9 cellular contexts compared by ENCODE assay signal in the genomic region with DNA sequence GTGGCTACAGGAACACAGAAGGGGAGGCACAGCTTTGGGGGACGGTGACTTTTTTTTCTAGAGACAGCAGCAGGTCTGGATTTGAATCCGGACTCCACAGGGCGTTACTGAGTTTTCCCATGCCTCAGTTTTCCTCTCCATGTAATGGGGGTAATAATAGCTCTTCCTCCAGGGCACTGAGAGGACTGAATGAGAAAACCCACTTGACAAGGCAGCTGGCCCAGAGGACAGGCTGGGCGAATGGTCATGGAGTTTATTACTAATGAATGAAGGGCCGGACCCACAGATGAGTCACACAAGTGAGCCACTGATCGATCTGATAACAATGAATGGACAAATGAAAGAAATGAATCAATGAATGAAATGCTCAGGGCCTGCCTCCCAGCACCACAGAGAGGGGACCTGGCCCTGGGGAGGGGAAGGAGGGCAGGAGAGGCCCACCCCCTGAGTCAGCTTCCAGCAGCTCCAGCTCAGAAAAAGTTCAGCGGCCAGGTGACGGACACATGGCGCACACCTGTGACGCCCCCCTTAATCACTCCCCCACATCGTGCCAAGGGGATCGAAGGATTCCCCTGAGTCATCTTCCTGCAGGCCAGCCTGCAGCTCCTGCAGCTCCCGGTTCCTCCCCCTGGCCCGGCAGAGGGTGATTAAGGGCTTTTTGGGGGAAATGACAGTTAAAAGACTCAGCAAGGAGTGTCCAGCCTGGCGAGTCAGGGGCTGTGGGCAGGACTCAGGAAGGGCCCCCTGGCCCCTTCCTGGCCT. TPM values are rescaled to one million over a fixed set of nuclear protein-coding genes. Genes with fewer than 3 reads are reported as not detected.
DNase-seq lines count a peak whose midpoint lies in the region; ATAC-seq and TF ChIP-seq lines count a peak whose summit lies in the region.
"Had no signal": no experiment of that assay in that cellular context is flagged by ENCODE, and none has a peak within 500 bp of the region (broad histone marks: within the 10 kb centered on the region; RNA-seq: fewer than 3 reads in every experiment).

No MANE protein-coding gene starts in this region.

- H3K36me3 ChIP-seq in GM23248 (ENCODE audit: low read depth) (no peaks in the 10 kb centered on the region), trophoblast cell (ENCODE audit: control insufficient read depth in 1 of 2, insufficient read depth in 2 of 2, low read length in 2 of 2) (no peaks in the 10 kb centered on the region)

- H3K4me1 ChIP-seq in GM23248 (ENCODE audit: insufficient read depth), result peaks cover 20% of the 10 kb centered on the region
- H3K4me1 ChIP-seq in trophoblast cell (ENCODE audit: control insufficient read depth in 1 of 2, insufficient read depth in 2 of 2, low read length in 2 of 2), result peaks cover 8 to 9% of the 10 kb centered on the region in 2 experiments

- H3K14ac ChIP-seq in trophoblast cell (ENCODE audit: low read length), result no peak overlapping the region

- H3K4me2 ChIP-seq in GM23248 (ENCODE audit: unreplicated experiment) (peak overlapping the region; percentile 38), trophoblast cell (ENCODE audit: low read length) (no peak overlapping the region)

- H3K27ac ChIP-seq in GM23248 (peak overlapping the region; percentile 69), trophoblast cell (ENCODE audit: low read depth, low read length) (no peak overlapping the region), coronary artery (no peak overlapping the region)

- H4K8ac ChIP-seq in trophoblast cell (ENCODE audit: low read depth, low read length), result no peak overlapping the region

- peaks cover 15% of the 10 kb centered on the region for H3F3A ChIP-seq in GM23248 (ENCODE audit: insufficient read depth)

- H2AFZ ChIP-seq in GM23248 (no peak overlapping the region), trophoblast cell (ENCODE audit: insufficient read depth, low read length, poor library complexity) (no peak overlapping the region)

- no peak overlapping the region for H4K91ac ChIP-seq in trophoblast cell (ENCODE audit: low read depth, low read length)

- intact Hi-C loops in left colon (cut with DNase I, micrococcal nuclease), result no loop called here

- no peak overlapping the region for H2BK5ac ChIP-seq in trophoblast cell (ENCODE audit: low read depth, low read length, poor library complexity)

- H3K9me3 ChIP-seq in GM23248 (ENCODE audit: low read depth), result no peaks in the 10 kb centered on the region
- H3K9me3 ChIP-seq in trophoblast cell (ENCODE audit: insufficient read depth, low read depth, low read length), result no peaks in the 10 kb centered on the region

- H3K79me1 ChIP-seq in trophoblast cell (ENCODE audit: low read length), result peaks cover 2% of the 10 kb centered on the region

- no peak overlapping the region for H4K12ac ChIP-seq in trophoblast cell (ENCODE audit: low read depth, low read length)

- in situ Hi-C loops in GM23248 (cut with MboI), result no loop called here

- H3K4me3 ChIP-seq in GM23248 (peak overlapping the region; percentile 36; the same call in 1 of the 2 replicates), trophoblast cell (ENCODE audit: low read depth, low read length) (no peak overlapping the region), coronary artery (no peak overlapping the region)

- no peaks in the 10 kb centered on the region for H3K79me2 ChIP-seq in GM23248 (ENCODE audit: insufficient read depth)
- H3K79me2 ChIP-seq in trophoblast cell (ENCODE audit: control insufficient read depth, insufficient read depth, low read length, poor library complexity), result no peaks in the 10 kb centered on the region

- ATAC-seq in left colon, result no peak
- no peak for ATAC-seq in HG03439 (IDR thresholded peaks at IDR 0.05; ENCODE audit: unreplicated experiment)

- peak overlapping the region; percentile 71 for H2AK5ac ChIP-seq in trophoblast cell (ENCODE audit: low read length)

- H3K9me2 ChIP-seq in GM23248 (ENCODE audit: insufficient read depth), result no peaks in the 10 kb centered on the region

- H3K23ac ChIP-seq in trophoblast cell (ENCODE audit: low read length), result no peak overlapping the region

- no peak overlapping the region for H2BK120ac ChIP-seq in trophoblast cell (ENCODE audit: insufficient read depth, low read length, poor library complexity)

- DNase-seq in GM23248 (peak; percentile 94), NCI-H2171 treated with DMSO at 0.1 percent for 48 hours (lab: John Stamatoyannopoulos, UW) (peak; percentile 69), dermis blood vessel endothelial cell (peak; percentile 87), trophoblast cell (peak; percentile 67 to 72), left colon (no peak), SIG-M5 treated with dmso at 0.1 percent for 504 hours (lab: John Stamatoyannopoulos, UW; ENCODE audit: unreplicated experiment) (no peak), coronary artery (ENCODE audit: low spot score) (no peak)
- DNase-seq: midbrain had no signal

- TF ChIP-seq CTCF in coronary artery (IDR thresholded peaks at IDR 0.05), result no peak

- H3K9ac ChIP-seq in GM23248 (peak overlapping the region; percentile 51), trophoblast cell (ENCODE audit: low read length) (no peak overlapping the region)

- H3K18ac ChIP-seq in trophoblast cell (ENCODE audit: low read length), result no peak overlapping the region

- H4K20me1 ChIP-seq in GM23248 (ENCODE audit: insufficient read depth), result no peaks in the 10 kb centered on the region

- H3K4ac ChIP-seq in trophoblast cell (ENCODE audit: low read depth, low read length), result no peak overlapping the region

- H3K27me3 ChIP-seq in GM23248 (replicated peaks; ENCODE audit: insufficient read depth) (no peaks in the 10 kb centered on the region), trophoblast cell (ENCODE audit: insufficient read depth, low read length) (no peaks in the 10 kb centered on the region)

- WGBS in GM23248 (ENCODE audit: low coverage in 1 of 2, low lambda C conversion rate in 2 of 2, missing lambda C conversion rate in 2 of 2), 2 experiments, result 15 to 17% methylated on average over 15 of the region's 15 CpGs
- no CpG with 5 or more reads among the region's 15 CpGs for WGBS in trophoblast cell (ENCODE audit: extremely low coverage, insufficient coverage, insufficient read length)

- H2BK12ac ChIP-seq in trophoblast cell (ENCODE audit: low read length), result no peak overlapping the region

RNA-seq across cellular contexts. Expression of gene SOCS1, which starts 54.3 kb away (rescaled TPM):
- total RNA-seq in GM23248 (2014; rRNA removed; shearing (Covaris generic)), result 1.4 and 2.0 TPM in 2 replicates
- polyA plus RNA-seq in GM23248 (2016; fragmentation: Nextera tagmentation; extraction: Ambion mirVana), result 1.6 and 2.3 TPM in 2 replicates
- total RNA-seq in dermis blood vessel endothelial cell (0.23 and 0.68 TPM in 2 replicates), left colon (1 to 10 TPM; 4.7 to 4.9 TPM)
- 52.7 and 59.0 TPM in 2 replicates for polyA plus RNA-seq in trophoblast cell (2013)

Comparison
In these comparisons a context has a peak if more than half of its experiments do, and no peak if none do; other contexts are left out.
1. DNase-seq: peak in GM23248 (single experiment), NCI-H2171 treated with DMSO at 0.1 percent for 48 hours (single experiment), dermis blood vessel endothelial cell (single experiment) and trophoblast cell (2 of 2); none in left colon (0 of 2), SIG-M5 treated with dmso at 0.1 percent for 504 hours (single experiment) and coronary artery (single experiment).